Comparison of ENCODE assay signal across 8 cellular contexts in the genomic region with DNA sequence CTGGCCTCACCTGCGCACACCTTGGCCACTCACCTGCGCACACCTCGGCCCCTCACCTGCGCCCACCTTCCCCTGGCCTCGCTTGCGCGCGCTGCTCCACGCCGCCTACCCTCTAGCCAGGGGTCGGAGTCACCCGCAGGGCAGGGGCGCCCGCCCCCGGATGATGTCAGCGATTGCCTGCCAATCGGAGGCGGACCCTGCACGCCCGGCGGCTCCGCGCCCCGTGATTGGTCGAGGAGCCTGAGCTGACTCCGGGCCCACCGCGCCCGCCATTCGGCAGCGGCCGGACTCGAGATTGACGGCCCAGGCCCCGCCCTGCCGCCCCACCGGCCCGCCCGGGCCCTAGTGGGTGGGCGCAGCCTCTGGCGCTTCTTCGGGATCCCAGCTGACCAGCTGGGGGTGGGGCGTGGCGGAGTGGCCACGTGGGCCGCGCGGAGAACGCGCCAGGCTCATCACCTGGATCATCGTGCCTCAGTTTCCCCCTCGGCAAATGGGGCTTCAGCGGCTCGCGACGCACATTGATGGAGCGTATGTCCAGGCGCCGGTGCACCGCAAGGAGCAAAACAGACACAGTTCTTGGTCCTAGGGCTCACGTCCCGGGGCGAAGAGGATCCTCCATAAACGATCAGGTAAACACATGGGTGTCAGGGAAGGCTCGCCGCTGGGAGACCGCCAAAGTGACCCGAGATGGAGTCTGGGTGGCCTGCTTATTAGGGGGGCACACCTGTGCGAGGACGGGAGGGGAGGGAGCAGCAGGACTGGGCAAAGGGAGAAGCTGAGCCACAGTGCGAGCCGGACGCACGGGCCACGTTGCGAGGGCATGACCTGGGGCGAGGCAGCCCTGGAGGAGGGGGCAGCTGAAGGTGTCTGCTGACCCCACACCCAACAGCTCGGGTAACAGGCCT. TPM values are rescaled to one million over a fixed set of nuclear protein-coding genes. Genes with fewer than 3 reads are reported as not detected.
A peak's percentile ranks its signal among the peaks of the same experiment; 100 is the strongest.
DNase-seq lines count a peak whose midpoint lies in the region; ATAC-seq and TF ChIP-seq lines count a peak whose summit lies in the region.

A gene with protein sequence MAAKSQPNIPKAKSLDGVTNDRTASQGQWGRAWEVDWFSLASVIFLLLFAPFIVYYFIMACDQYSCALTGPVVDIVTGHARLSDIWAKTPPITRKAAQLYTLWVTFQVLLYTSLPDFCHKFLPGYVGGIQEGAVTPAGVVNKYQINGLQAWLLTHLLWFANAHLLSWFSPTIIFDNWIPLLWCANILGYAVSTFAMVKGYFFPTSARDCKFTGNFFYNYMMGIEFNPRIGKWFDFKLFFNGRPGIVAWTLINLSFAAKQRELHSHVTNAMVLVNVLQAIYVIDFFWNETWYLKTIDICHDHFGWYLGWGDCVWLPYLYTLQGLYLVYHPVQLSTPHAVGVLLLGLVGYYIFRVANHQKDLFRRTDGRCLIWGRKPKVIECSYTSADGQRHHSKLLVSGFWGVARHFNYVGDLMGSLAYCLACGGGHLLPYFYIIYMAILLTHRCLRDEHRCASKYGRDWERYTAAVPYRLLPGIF (minus strand): TSS at position 137 of the 905 bp plus-strand sequence. CDS start 3,441 bp downstream, outside the sequence.

- TF ChIP-seq CTCF in coronary artery (IDR thresholded peaks at IDR 0.05), result no peak

- ATAC-seq in GM19351 (IDR thresholded peaks at IDR 0.05; ENCODE audit: unreplicated experiment) (peak; percentile 83), HG03520 (IDR thresholded peaks at IDR 0.05; ENCODE audit: unreplicated experiment) (peak; percentile 76)

- peaks cover 28% of the 10 kb centered on the region for H3K36me3 Mint-ChIP-seq in activated CD4-positive, alpha-beta T cell treated with anti-CD3 and anti-CD28 coated beads, Interleukin-2, amount 10 ng/mL, durations not matched to agents 7 days and 5 days (ENCODE audit: low read depth)

- H3K4me1 Mint-ChIP-seq in activated CD4-positive, alpha-beta T cell treated with anti-CD3 and anti-CD28 coated beads, Interleukin-2, amount 10 ng/mL, durations not matched to agents 7 days and 5 days, result peaks cover 54% of the 10 kb centered on the region

- CTCF ChIA-PET in activated CD4-positive, alpha-beta T cell treated with anti-CD3 and anti-CD28 coated beads, Interleukin-2, amount 10 ng/mL, durations not matched to agents 7 days and 5 days (lab: Charles Lee), result interaction anchor here (1.3 kb wide), 1 partner anchor 11 kb away, joined by 3 read pairs; no protein-coding TSS in a partner anchor

- POLR2A ChIA-PET in activated CD4-positive, alpha-beta T cell treated with anti-CD3 and anti-CD28 coated beads, Interleukin-2, amount 10 ng/mL, durations not matched to agents 7 days and 5 days (lab: Charles Lee), result interaction anchor here (0.6 kb wide), 1 partner anchor 957 kb away, joined by 4 read pairs; no protein-coding TSS in a partner anchor

- peak within 1 kb of the TSS; percentile 88 for H3K27ac Mint-ChIP-seq in activated CD4-positive, alpha-beta T cell treated with anti-CD3 and anti-CD28 coated beads, Interleukin-2, amount 10 ng/mL, durations not matched to agents 7 days and 5 days

- H3K27ac ChIP-seq in coronary artery, result peak within 1 kb of the TSS; percentile 73 to 89

- H3K9me3 Mint-ChIP-seq in activated CD4-positive, alpha-beta T cell treated with anti-CD3 and anti-CD28 coated beads, Interleukin-2, amount 10 ng/mL, durations not matched to agents 7 days and 5 days, result peaks cover 9% of the 10 kb centered on the region

- no peaks in the 10 kb centered on the region for H3K27me3 Mint-ChIP-seq in activated CD4-positive, alpha-beta T cell treated with anti-CD3 and anti-CD28 coated beads, Interleukin-2, amount 10 ng/mL, durations not matched to agents 7 days and 5 days

- peak within 1 kb of the TSS; percentile 82 for H3K4me3 ChIP-seq in coronary artery

- DNase-seq in C1 segment of cervical spinal cord (lab: John Stamatoyannopoulos, UW) (peak; percentile 29 to 96 (median 92)), NCI-H69 (lab: John Stamatoyannopoulos, UW) (peak; percentile 99), coronary artery (ENCODE audit: low spot score) (peak; percentile 97), left kidney (ENCODE audit: low read depth, low spot score) (peak; percentile 99)
- peak; percentile 94 for DNase-seq in activated CD4-positive, alpha-beta T cell treated with anti-CD3 and anti-CD28 coated beads, Interleukin-2, amount 10 ng/mL, durations not matched to agents 7 days and 5 days
- peak; percentile 94 to 96 for DNase-seq in stimulated activated CD4-positive, alpha-beta T cell treated with anti-CD3 and anti-CD28 coated beads, Interleukin-2, amount 100 ng/mL, for 24 hours

- peak within 1 kb of the TSS; percentile 88 for H3K4me3 Mint-ChIP-seq in activated CD4-positive, alpha-beta T cell treated with anti-CD3 and anti-CD28 coated beads, Interleukin-2, amount 10 ng/mL, durations not matched to agents 7 days and 5 days

RNA-seq across cellular contexts. Expression of the gene that starts here (rescaled TPM):
- 10 to 100 TPM; 29.5 to 30.1 TPM for total RNA-seq in activated CD4-positive, alpha-beta T cell treated with anti-CD3 and anti-CD28 coated beads, Interleukin-2, amount 10 ng/mL, durations not matched to agents 7 days and 5 days

Comparison
In these comparisons a context has a peak if more than half of its experiments do, and no peak if none do; other contexts are left out.
1. Peak in every context shown above with its lines: DNase-seq, ATAC-seq, H3K4me3 ChIP-seq and H3K27ac ChIP-seq.